Comparison of ENCODE assay signal across 25 cellular contexts in the genomic region with DNA sequence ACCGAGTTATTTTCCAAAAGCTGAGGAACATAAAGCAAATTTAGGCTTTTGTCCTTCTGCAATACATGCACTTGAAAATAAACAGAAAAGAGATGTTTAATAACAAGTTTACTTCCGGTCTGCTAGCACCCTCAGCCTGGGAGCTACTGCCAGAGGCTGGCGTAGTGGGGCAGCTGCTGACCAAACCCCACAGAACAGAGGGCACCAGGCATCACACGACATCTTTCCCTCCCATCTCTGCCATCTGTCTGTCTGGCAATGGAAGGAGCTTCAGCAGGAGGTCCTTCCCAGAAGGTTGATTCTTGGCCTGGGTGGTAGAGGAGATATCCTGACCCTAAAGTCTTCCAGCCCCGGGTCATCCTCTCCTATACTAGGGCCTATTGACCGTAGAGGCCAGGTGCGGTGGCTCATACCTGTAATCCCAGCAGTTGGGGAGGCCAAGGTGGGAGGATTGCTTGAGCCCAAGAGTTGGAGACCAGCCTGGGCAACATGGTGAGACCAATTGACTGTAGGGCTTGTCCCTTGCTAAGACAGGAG. TPM values are rescaled to one million over a fixed set of nuclear protein-coding genes. Genes with fewer than 3 reads are reported as not detected.
DNase-seq lines count a peak whose midpoint lies in the region; ATAC-seq and TF ChIP-seq lines count a peak whose summit lies in the region.
"Had no signal": no experiment of that assay in that cellular context is flagged by ENCODE, and none has a peak within 500 bp of the region (broad histone marks: within the 10 kb centered on the region; RNA-seq: fewer than 3 reads in every experiment).

No MANE protein-coding gene starts in this region.

- TF ChIP-seq POLR2A in uterus (IDR thresholded peaks at IDR 0.05): no peak

- 94 to 97% methylated on average over 7 of the region's 7 CpGs for WGBS in heart right ventricle, 2 donors
- no CpG with 5 or more reads among the region's 7 CpGs for WGBS in trophoblast cell (ENCODE audit: extremely low coverage, insufficient coverage, insufficient read length)

- no peak overlapping the region for H3K18ac ChIP-seq in trophoblast cell (ENCODE audit: low read length)

- H3K27me3 ChIP-seq in heart right ventricle (no peaks in the 10 kb centered on the region), trophoblast cell (ENCODE audit: insufficient read depth, low read length) (no peaks in the 10 kb centered on the region), uterus (no peaks in the 10 kb centered on the region), MG63 (no peaks in the 10 kb centered on the region), PC-3 (ENCODE audit: low read length) (no peaks in the 10 kb centered on the region)
- H3K27me3 ChIP-seq: cardiac muscle cell had no signal

- H3K4me2 ChIP-seq in trophoblast cell (ENCODE audit: low read length) (no peak overlapping the region), PC-3 (ENCODE audit: low read length) (no peak overlapping the region)

- H3K36me3 ChIP-seq in heart right ventricle: peaks cover 0 to 31% (median 18%) of the 10 kb centered on the region in 9 donors
- H3K36me3 ChIP-seq in trophoblast cell (ENCODE audit: control insufficient read depth in 1 of 2, insufficient read depth in 2 of 2, low read length in 2 of 2): peaks cover 25 to 28% of the 10 kb centered on the region in 2 experiments
- H3K36me3 ChIP-seq in uterus: no peaks in the 10 kb centered on the region
- H3K36me3 ChIP-seq in MG63: peaks cover 59% of the 10 kb centered on the region
- H3K36me3 ChIP-seq in PC-3 (ENCODE audit: low read depth, low read length): no peaks in the 10 kb centered on the region
- H3K36me3 ChIP-seq: cardiac muscle cell had no signal

- H3K9me3 ChIP-seq in heart right ventricle (no peaks in the 10 kb centered on the region), trophoblast cell (ENCODE audit: insufficient read depth, low read depth, low read length) (peaks cover 2% of the 10 kb centered on the region), uterus (no peaks in the 10 kb centered on the region), MG63 (no peaks in the 10 kb centered on the region), PC-3 (ENCODE audit: low read length) (no peaks in the 10 kb centered on the region)
- H3K9me3 ChIP-seq: lower lobe of right lung had no signal

- H4K20me1 ChIP-seq in PC-3 (ENCODE audit: low read length): no peaks in the 10 kb centered on the region

- intact Hi-C loops in heart right ventricle (cut with DNase I): loop anchor here in 1 of 10 donors (5.0 kb wide), 1 partner anchor 45 kb away; no protein-coding TSS in a partner anchor
- intact Hi-C loops in left ventricle myocardium superior (cut with micrococcal nuclease): loop anchor here (10.0 kb wide), 1 partner anchor 47 kb away; a partner anchor contains a TSS
- intact Hi-C loops in uterus (cut with DNase I; ENCODE audit: low total_unique reads): no loop called here
- intact Hi-C loops in PC-3 (cut with micrococcal nuclease): no loop called here

- CTCF ChIA-PET in PC-3 (lab: Charles Lee): no interaction called here

- no peak overlapping the region for H2BK120ac ChIP-seq in trophoblast cell (ENCODE audit: insufficient read depth, low read length, poor library complexity)

- H2BK5ac ChIP-seq in trophoblast cell (ENCODE audit: low read depth, low read length, poor library complexity): no peak overlapping the region

- H4K12ac ChIP-seq in trophoblast cell (ENCODE audit: low read depth, low read length): no peak overlapping the region

- H4K91ac ChIP-seq in trophoblast cell (ENCODE audit: low read depth, low read length): no peak overlapping the region

- H3K4me3 ChIP-seq in heart right ventricle (no peak overlapping the region), trophoblast cell (ENCODE audit: low read depth, low read length) (no peak overlapping the region), uterus (no peak overlapping the region), MG63 (no peak overlapping the region), PC-3 (ENCODE audit: low read length) (no peak overlapping the region)
- H3K4me3 ChIP-seq: cardiac muscle cell, GM23248, lower lobe of right lung, SK-N-MC had no signal

- no peak overlapping the region for H3K23ac ChIP-seq in trophoblast cell (ENCODE audit: low read length)

- H3K4ac ChIP-seq in trophoblast cell (ENCODE audit: low read depth, low read length): no peak overlapping the region

- no peaks in the 10 kb centered on the region for H3F3A ChIP-seq in PC-3 (ENCODE audit: low read length, unreplicated experiment)

- H3K79me2 ChIP-seq in trophoblast cell (ENCODE audit: control insufficient read depth, insufficient read depth, low read length, poor library complexity) (peaks cover 5% of the 10 kb centered on the region), PC-3 (ENCODE audit: low read length) (no peaks in the 10 kb centered on the region)

- H3K4me1 ChIP-seq in heart right ventricle: peaks cover 48 to 94% (median 74%) of the 10 kb centered on the region in 9 donors
- H3K4me1 ChIP-seq in trophoblast cell (ENCODE audit: control insufficient read depth in 1 of 2, insufficient read depth in 2 of 2, low read length in 2 of 2): peaks cover 30 to 37% of the 10 kb centered on the region in 2 experiments
- peaks cover 29 to 35% of the 10 kb centered on the region in 2 donors for H3K4me1 ChIP-seq in uterus
- H3K4me1 ChIP-seq in PC-3 (ENCODE audit: insufficient read depth, low read length): no peaks in the 10 kb centered on the region

- no peak overlapping the region for H3K14ac ChIP-seq in trophoblast cell (ENCODE audit: low read length)

- H3K27ac ChIP-seq in heart right ventricle: peak overlapping the region in 6 of 10 donors; percentile 68 to 94 (median 80)
- peak overlapping the region; percentile 99 for H3K27ac ChIP-seq in cingulate gyrus (ENCODE audit: low read depth, low read length)
- no peak overlapping the region for H3K27ac ChIP-seq in trophoblast cell (ENCODE audit: low read depth, low read length)
- peak overlapping the region; percentile 93 for H3K27ac ChIP-seq in uterus
- no peak overlapping the region for H3K27ac ChIP-seq in PC-3 (ENCODE audit: low read length)
- H3K27ac ChIP-seq: cardiac muscle cell, GM23248, SK-N-MC had no signal

- DNase-seq in heart right ventricle (no peak), left ventricle myocardium superior (no peak), trophoblast cell (no peak), uterus (no peak), OCI-M2 (lab: John Stamatoyannopoulos, UW; ENCODE audit: unreplicated experiment) (no peak), MG63 (no peak), PC-3 (no peak)
- DNase-seq: activated CD4-positive, alpha-beta memory T cell treated with anti-CD3 and anti-CD28 coated beads for 36 hours; activated CD4-positive, CD25-positive, alpha-beta regulatory T cell; activated CD8-positive, alpha-beta memory T cell treated with anti-CD3 and anti-CD28 coated beads, Interleukin-2, amount 50 U/mL, for 48 hours; activated naive CD4-positive, alpha-beta T cell treated with anti-CD3 and anti-CD28 coated beads, Interleukin-2, amount 50 U/mL, for 16 hours; CD8-positive, alpha-beta T cell; dermis blood vessel endothelial cell; GM23248; Karpas-422; lower lobe of right lung; NCI-H1436; NCI-H2081 treated with DMSO at 0.1 percent for 48 hours; NCI-H226; NCI-H748 treated with DMSO at 0.1 percent for 48 hours; stimulated activated CD4-positive, alpha-beta T cell treated with anti-CD3 and anti-CD28 coated beads, Interleukin-15, amount 100 ng/mL, for 24 hours had no signal

- POLR2A ChIA-PET in PC-3 (lab: Charles Lee; ENCODE audit: unreplicated experiment): no interaction called here

- H2AFZ ChIP-seq in trophoblast cell (ENCODE audit: insufficient read depth, low read length, poor library complexity) (no peak overlapping the region), PC-3 (ENCODE audit: low read length) (no peak overlapping the region)
- H2AFZ ChIP-seq: GM23248 had no signal

- TF ChIP-seq CTCF in heart right ventricle (IDR thresholded peaks at IDR 0.05) (no peak), uterus (IDR thresholded peaks at IDR 0.05) (no peak), PC-3 (conservative IDR thresholded peaks at IDR 0.05; ENCODE audit: low read depth, low read length) (no peak)

- BruUV-seq in PC-3 (replicated peaks; lab: Mats Ljungman, UMichigan): no TSS peak

- ATAC-seq in heart right ventricle (no peak), left ventricle myocardium superior (no peak), PC-3 (no peak)
- ATAC-seq: CD8-positive, alpha-beta T cell; lower lobe of right lung had no signal

- H3K9me2 ChIP-seq in PC-3 (replicated peaks; ENCODE audit: low read length): no peaks in the 10 kb centered on the region

- H2AK5ac ChIP-seq in trophoblast cell (ENCODE audit: low read length): peak overlapping the region; percentile 40

- H2BK12ac ChIP-seq in trophoblast cell (ENCODE audit: low read length): no peak overlapping the region

- no peak overlapping the region for H3K9ac ChIP-seq in trophoblast cell (ENCODE audit: low read length)
- H3K9ac ChIP-seq in PC-3 (ENCODE audit: low read length): no peak overlapping the region
- H3K9ac ChIP-seq: GM23248 had no signal

- H4K8ac ChIP-seq in trophoblast cell (ENCODE audit: low read depth, low read length): no peak overlapping the region

- peaks cover 28% of the 10 kb centered on the region for H3K79me1 ChIP-seq in trophoblast cell (ENCODE audit: low read length)

RNA-seq across cellular contexts. Expression of a gene that starts 47.8 kb away (rescaled TPM):
- total RNA-seq in heart right ventricle (10 to 100 TPM; 14.5 to 28.7 (median 21.3) TPM), left ventricle myocardium superior (18.5 TPM), uterus (10 to 100 TPM; 12.3 to 44.7 (median 28.1) TPM), PC-3 (2014; rRNA removed) (12.7 and 17.0 TPM in 2 replicates)
- 10 to 100 TPM in 1 of 2 donors, 1 to 10 TPM in 1; 6.3 to 12.0 TPM for polyA plus RNA-seq in heart right ventricle
- polyA plus RNA-seq in trophoblast cell (2013): 12.1 and 12.5 TPM in 2 replicates
- 14.6 and 21.7 TPM in 2 replicates for total RNA-seq in MG63 (2014; rRNA removed; shearing (Covaris generic); ENCODE audit: low replicate concordance)
- total RNA-seq: CD8-positive, alpha-beta T cell; T-helper 1 cell treated with Interleukin-12 subunit alpha and Interleukin-12 subunit beta and Interleukin-4 antibody, amounts not matched to agents 30 ng/mL and 1 ng/mL, for 36 hours had no signal

Comparison
In these comparisons a context has a peak if more than half of its experiments do, and no peak if none do; other contexts are left out.
1. H3K27ac ChIP-seq: peak in heart right ventricle (6 of 10), cingulate gyrus (single experiment) and uterus (2 of 2); none in trophoblast cell (single experiment) and PC-3 (single experiment).